18 cellular contexts compared by ENCODE assay signal in genomic region chr4:168705121-168705520, GRCh38.
DNase-seq lines count a peak whose midpoint lies in the region; ATAC-seq and TF ChIP-seq lines count a peak whose summit lies in the region.
"Had no signal": no experiment of that assay in that cellular context is flagged by ENCODE, and none has a peak within 500 bp of the region (broad histone marks: within the 10 kb centered on the region; RNA-seq: fewer than 3 reads in every experiment).

No MANE protein-coding gene starts in this region.

- DNase-seq in chondrocyte (ENCODE audit: low spot score) (no peak), smooth muscle cell (lab: John Stamatoyannopoulos, UW; ENCODE audit: unreplicated experiment) (no peak), progenitor cell of endocrine pancreas (ENCODE audit: low spot score, unreplicated experiment) (no peak), amniotic stem cell (lab: John Stamatoyannopoulos, UW) (no peak), nucleus accumbens (lab: John Stamatoyannopoulos, UW) (no peak)
- DNase-seq: Caco-2; CD4-positive, CD25-positive, alpha-beta regulatory T cell; CD8-positive, alpha-beta T cell; DMS153; DND-41; GM23248; H7; HCEC 1CT had no signal

- H3K9me3 Mint-ChIP-seq in chondrocyte (ENCODE audit: low read depth), result no peaks in the 10 kb centered on the region
- no peaks in the 10 kb centered on the region for H3K9me3 Mint-ChIP-seq in progenitor cell of endocrine pancreas (ENCODE audit: low read depth)
- H3K9me3 Mint-ChIP-seq: CD4-positive, CD25-positive, alpha-beta regulatory T cell; CD8-positive, alpha-beta T cell had no signal

- no peak overlapping the region for H3K4me3 ChIP-seq in smooth muscle cell
- H3K4me3 ChIP-seq: BLaER1, GM23248 had no signal

- H3K4me1 Mint-ChIP-seq in chondrocyte (ENCODE audit: low read depth) (peaks cover 24% of the 10 kb centered on the region), progenitor cell of endocrine pancreas (ENCODE audit: low read depth) (peaks cover 4% of the 10 kb centered on the region)
- H3K4me1 Mint-ChIP-seq: B cell; CD4-positive, CD25-positive, alpha-beta regulatory T cell had no signal

- no peak for ATAC-seq in HG02870 (IDR thresholded peaks at IDR 0.05; ENCODE audit: unreplicated experiment)
- ATAC-seq: CD8-positive, alpha-beta T cell had no signal

- 58% methylated on average over 2 of the region's 2 CpGs for WGBS in smooth muscle cell (ENCODE audit: low lambda C conversion rate)

- peaks cover 16% of the 10 kb centered on the region for H3K36me3 ChIP-seq in smooth muscle cell (ENCODE audit: low read depth)
- H3K36me3 ChIP-seq: BLaER1 had no signal

- peaks cover 46% of the 10 kb centered on the region for H3K79me2 ChIP-seq in smooth muscle cell (ENCODE audit: low read depth)

- TF ChIP-seq CTCF in VCaP (conservative IDR thresholded peaks at IDR 0.05), result no peak
- no peak for TF ChIP-seq CTCF in chondrocyte (IDR thresholded peaks at IDR 0.05)
- TF ChIP-seq CTCF in smooth muscle cell (IDR thresholded peaks at IDR 0.05; ENCODE audit: borderline replicate concordance, insufficient read depth, poor library complexity, severe bottlenecking), result no peak
- no peak for TF ChIP-seq CTCF in progenitor cell of endocrine pancreas (IDR thresholded peaks at IDR 0.05; ENCODE audit: unreplicated experiment)

- H2AFZ ChIP-seq in smooth muscle cell (ENCODE audit: low read depth), result no peak overlapping the region
- H2AFZ ChIP-seq: GM23248 had no signal

- H3K4me2 ChIP-seq in smooth muscle cell, result no peak overlapping the region
- H3K4me2 ChIP-seq: BLaER1 had no signal

- no peak overlapping the region for H3K4me3 Mint-ChIP-seq in chondrocyte (ENCODE audit: unreplicated experiment)
- H3K4me3 Mint-ChIP-seq in progenitor cell of endocrine pancreas (ENCODE audit: low read depth), result no peak overlapping the region
- H3K4me3 Mint-ChIP-seq: B cell; CD4-positive, CD25-positive, alpha-beta regulatory T cell; CD8-positive, alpha-beta T cell had no signal

- peaks cover 3% of the 10 kb centered on the region for H3F3A ChIP-seq in smooth muscle cell (ENCODE audit: low read depth)

- H3K4me1 ChIP-seq in smooth muscle cell (ENCODE audit: low read depth), result no peaks in the 10 kb centered on the region
- H3K4me1 ChIP-seq: BLaER1, Caco-2 had no signal

- H4K20me1 ChIP-seq in smooth muscle cell (ENCODE audit: low read depth), result no peaks in the 10 kb centered on the region
- H4K20me1 ChIP-seq: BLaER1 had no signal

- H3K9ac ChIP-seq in smooth muscle cell (ENCODE audit: low read depth), result no peak overlapping the region
- H3K9ac ChIP-seq: BLaER1, GM23248 had no signal

- H3K9me3 ChIP-seq in smooth muscle cell (replicated peaks; ENCODE audit: low read depth), result no peaks in the 10 kb centered on the region
- H3K9me3 ChIP-seq: BLaER1, Caco-2 had no signal

- no peaks in the 10 kb centered on the region for H3K27me3 Mint-ChIP-seq in chondrocyte (ENCODE audit: low read depth)
- peaks cover 24% of the 10 kb centered on the region for H3K27me3 Mint-ChIP-seq in progenitor cell of endocrine pancreas
- H3K27me3 Mint-ChIP-seq: B cell had no signal

- peaks cover 21% of the 10 kb centered on the region for H3K36me3 Mint-ChIP-seq in chondrocyte (ENCODE audit: low read depth)
- no peaks in the 10 kb centered on the region for H3K36me3 Mint-ChIP-seq in progenitor cell of endocrine pancreas (ENCODE audit: insufficient read depth)
- H3K36me3 Mint-ChIP-seq: CD4-positive, CD25-positive, alpha-beta regulatory T cell; CD8-positive, alpha-beta T cell had no signal

- H3K27ac ChIP-seq in VCaP (peak overlapping the region; percentile 2; the same call in 1 of the 2 replicates), smooth muscle cell (ENCODE audit: low read depth) (peak overlapping the region; percentile 22)
- H3K27ac ChIP-seq: BLaER1, C4-2B, GM23248 had no signal

- H3K27me3 ChIP-seq in smooth muscle cell (ENCODE audit: low read depth), result no peaks in the 10 kb centered on the region
- H3K27me3 ChIP-seq: BLaER1 had no signal

- H3K27ac Mint-ChIP-seq in chondrocyte (ENCODE audit: unreplicated experiment) (peak overlapping the region; percentile 32), progenitor cell of endocrine pancreas (no peak overlapping the region)
- H3K27ac Mint-ChIP-seq: B cell; CD4-positive, CD25-positive, alpha-beta regulatory T cell; CD8-positive, alpha-beta T cell had no signal
